8 cellular contexts compared by ENCODE assay signal in genomic region chr18:80109676-80110078, GRCh38. TPM values are rescaled to one million over a fixed set of nuclear protein-coding genes. Genes with fewer than 3 reads are reported as not detected.
DNase-seq lines count a peak whose midpoint lies in the region; ATAC-seq and TF ChIP-seq lines count a peak whose summit lies in the region.

No MANE protein-coding gene starts in this region.

- DNase-seq in A673 (ENCODE audit: low spot score), result peak; percentile 60
- peak; percentile 54 for DNase-seq in G401 (ENCODE audit: low spot score)
- DNase-seq in NCI-H2171 (lab: John Stamatoyannopoulos, UW), result peak; percentile 6
- peak; percentile 43 for DNase-seq in amniotic epithelial cell (ENCODE audit: low read depth)
- peak; percentile 49 to 76 (median 64) for DNase-seq in right cardiac atrium
- peak; percentile 6 for DNase-seq in prostate gland (ENCODE audit: low spot score)
- DNase-seq in H4 (ENCODE audit: low spot score), result no peak

- WGBS in right cardiac atrium, result under 1% methylated on average over 34 of the region's 34 CpGs
- whole genome bisulfite sequencing in prostate gland, result under 1% methylated on average over 34 of the region's 34 CpGs

- POLR2A ChIA-PET in A673 (lab: Charles Lee; ENCODE audit: low non-redundant PET), result no interaction called here

- TF ChIP-seq POLR2A in prostate gland (IDR thresholded peaks at IDR 0.05), result no peak

- H3K9me3 ChIP-seq in A673 (ENCODE audit: low read depth, low read length, poor library complexity, severe bottlenecking), result no peaks in the 10 kb centered on the region
- H3K9me3 ChIP-seq in right cardiac atrium (ENCODE audit: control insufficient read depth, low read length), result no peaks in the 10 kb centered on the region
- no peaks in the 10 kb centered on the region for H3K9me3 ChIP-seq in prostate gland

- no TSS peak for BruUV-seq in A673 (replicated peaks; lab: Mats Ljungman, UMichigan)

- ATAC-seq in HG02642 (IDR thresholded peaks at IDR 0.05; ENCODE audit: poor library complexity, unreplicated experiment), result peak; percentile 30
- peak; percentile 22 to 40 for ATAC-seq in right cardiac atrium

- H3K36me3 ChIP-seq in A673 (ENCODE audit: insufficient read depth, low read length, poor library complexity, severe bottlenecking), result no peaks in the 10 kb centered on the region
- no peaks in the 10 kb centered on the region for H3K36me3 ChIP-seq in prostate gland

- H3K27me3 ChIP-seq in A673 (replicated peaks; ENCODE audit: insufficient read depth, low read depth, low read length, poor library complexity), result no peaks in the 10 kb centered on the region
- no peaks in the 10 kb centered on the region for H3K27me3 ChIP-seq in right cardiac atrium (ENCODE audit: control insufficient read depth, insufficient read depth)
- H3K27me3 ChIP-seq in prostate gland (replicated peaks; ENCODE audit: insufficient read depth), result no peaks in the 10 kb centered on the region

- H3K4me1 ChIP-seq in A673 (ENCODE audit: insufficient read depth, low read length, poor library complexity, severe bottlenecking) (peaks cover 14% of the 10 kb centered on the region), right cardiac atrium (ENCODE audit: control insufficient read depth, insufficient read depth, low read length) (peaks cover 4% of the 10 kb centered on the region), prostate gland (replicated peaks) (peaks cover 5% of the 10 kb centered on the region)

- TF ChIP-seq CTCF in A673 (conservative IDR thresholded peaks at IDR 0.05; ENCODE audit: low read depth, low read length) (no peak), prostate gland (IDR thresholded peaks at IDR 0.05) (no peak)

- intact Hi-C loops in A673 (cut with micrococcal nuclease; ENCODE audit: unreplicated experiment), result no loop called here
- intact Hi-C loops in right cardiac atrium (cut with DNase I), result no loop called here
- intact Hi-C loops in prostate gland (cut with DNase I), result loop anchor here (5.0 kb wide), 1 partner anchor 72 kb away; no protein-coding TSS in a partner anchor

- H3K4me3 ChIP-seq in A673 (ENCODE audit: low read depth, low read length, poor library complexity, severe bottlenecking), result peak overlapping the region; percentile 83
- peak overlapping the region; percentile 99 for H3K4me3 ChIP-seq in right cardiac atrium (ENCODE audit: low read length)
- peak overlapping the region; percentile 69 to 73 for H3K4me3 ChIP-seq in prostate gland

- CTCF ChIA-PET in A673 (lab: Charles Lee), result no interaction called here

- in situ Hi-C loops in G401 (cut with HindIII; ENCODE audit: low sequenced_read_pairs), result no loop called here

- H3K27ac ChIP-seq in A673 (ENCODE audit: low read depth, low read length, poor library complexity, severe bottlenecking) (peak overlapping the region; percentile 97), right cardiac atrium (ENCODE audit: low read length) (peak overlapping the region; percentile 66), prostate gland (peak overlapping the region; percentile 76 to 81)

RNA-seq across cellular contexts. Expression of gene ADNP2, which starts 0.6 kb away (rescaled TPM):
- 27.5 and 30.7 TPM in 2 replicates for total RNA-seq in A673 (2021)
- 25.1 and 27.3 TPM in 2 replicates for total RNA-seq in G401 (2014; rRNA removed; shearing (Covaris generic))
- total RNA-seq in right cardiac atrium, result 10 to 100 TPM; 12.0 to 14.7 (median 12.9) TPM
- polyA plus RNA-seq in right cardiac atrium, result 4.1 TPM
- total RNA-seq in prostate gland, result 10 to 100 TPM; 17.5 to 36.0 TPM
- total RNA-seq in H4 (2014; rRNA removed; shearing (Covaris generic)), result 21.3 and 27.8 TPM in 2 replicates
